2 cellular contexts compared by ENCODE assay signal in the genomic region with DNA sequence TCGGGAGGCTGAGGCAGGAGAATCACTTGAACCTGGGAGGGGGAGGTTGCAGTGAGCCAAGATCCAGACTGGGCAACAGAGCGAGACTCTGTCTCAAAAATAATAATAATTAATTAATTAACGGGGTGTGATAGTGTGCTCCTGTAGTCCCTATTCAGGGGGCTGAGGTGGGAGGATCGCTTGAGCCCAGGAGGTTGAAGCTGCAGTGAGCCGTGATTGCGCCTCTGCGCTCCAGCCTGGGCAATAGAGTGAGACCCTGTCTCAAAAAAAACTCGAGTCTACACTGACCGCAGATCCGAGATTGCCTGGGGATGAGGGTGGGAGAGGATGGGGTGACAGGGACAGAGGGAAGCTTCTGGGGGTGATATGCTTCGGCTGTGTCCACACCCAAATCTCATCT. TPM values are rescaled to one million over a fixed set of nuclear protein-coding genes. Genes with fewer than 3 reads are reported as not detected.
A peak's percentile ranks its signal among the peaks of the same experiment; 100 is the strongest.
DNase-seq lines count a peak whose midpoint lies in the region; ATAC-seq, FAIRE-seq and TF ChIP-seq lines count a peak whose summit lies in the region.
"Not testable (repeated sequence)": the region's sequence is repeated elsewhere in the genome, so short reads cannot be mapped to it uniquely, and the experiment has no call there.

No MANE protein-coding gene starts in this region.

- intact Hi-C loops in K562 (cut with micrococcal nuclease): not testable (repeated sequence)

- not testable (repeated sequence) for H2AFZ ChIP-seq in K562 (ENCODE audit: low read depth, low read length)

- not testable (repeated sequence) for H3K4me3 ChIP-seq in HEK293 (ENCODE audit: low read depth, low read length); K562

- not testable (repeated sequence) for H4K20me1 ChIP-seq in K562 (replicated peaks; ENCODE audit: control insufficient read depth, insufficient read depth, low read length)

- not testable (repeated sequence) for TF ChIP-seq CTCF in HEK293 (tag by site-specific recombination; IDR thresholded peaks at IDR 0.05); K562 (IDR thresholded peaks at IDR 0.05 in 2 of 3, conservative IDR thresholded peaks at IDR 0.05 in 1 of 3; ENCODE audit: insufficient read depth in 2 of 3, low read depth in 1 of 3, low read length in 3 of 3)

- WGBS in K562 (ENCODE audit: insufficient coverage, low coverage, missing lambda C conversion rate): 32% methylated on average over 11 of the region's 11 CpGs

- ATAC-seq in K562: not testable (repeated sequence)

- H3K4me2 ChIP-seq in K562 (ENCODE audit: insufficient read depth, low read length): not testable (repeated sequence)

- POLR2A ChIA-PET in HEK293 (lab: Yijun Ruan, JAX): not testable (repeated sequence)
- POLR2A ChIA-PET in K562 (lab: Yijun Ruan, JAX): interaction anchor here (0.6 to 0.7 kb wide), 2 partner anchors 25 to 1957 kb away, joined by 3 read pairs; no protein-coding TSS in a partner anchor

- not testable (repeated sequence) for TF ChIP-seq POLR2A in K562 (conservative IDR thresholded peaks at IDR 0.05)

- not testable (repeated sequence) for H3K9me1 ChIP-seq in K562 (ENCODE audit: control insufficient read depth, insufficient read depth, low read length)

- CTCF ChIA-PET in HEK293 (lab: Yijun Ruan, JAX): interaction anchor here (1.1 kb wide), 1 partner anchor 11 kb away, joined by 3 read pairs; no protein-coding TSS in a partner anchor
- CTCF ChIA-PET in K562 (lab: Yijun Ruan, JAX; ENCODE audit: low intra/inter-chr PET ratio): not testable (repeated sequence)

- not testable (repeated sequence) for TF ChIP-seq EP300 in K562 (IDR thresholded peaks at IDR 0.05; ENCODE audit: low read length)

- not testable (repeated sequence) for BruUV-seq in K562 (replicated peaks; lab: Mats Ljungman, UMichigan)

- not testable (repeated sequence) for H3K9me3 ChIP-seq in HEK293 (ENCODE audit: control insufficient read depth, insufficient read depth, low read depth, low read length); K562 (replicated peaks; ENCODE audit: control insufficient read depth, insufficient read depth, low read depth, low read length)

- not testable (repeated sequence) for H3K79me2 ChIP-seq in K562 (ENCODE audit: control insufficient read depth, insufficient read depth, low read length)

- H3K9ac ChIP-seq in K562 (ENCODE audit: insufficient read depth in 1 of 2, low read depth in 2 of 2, low read length in 2 of 2): peak overlapping the region in 1 of 2 experiments; percentile 9; a peak in 1 of 4 replicates

- in situ Hi-C loops in K562 (cut with MboI): not testable (repeated sequence)

- not testable (repeated sequence) for H3K27ac ChIP-seq in HEK293 (ENCODE audit: extremely low read depth, low read depth, low read length); K562 (ENCODE audit: extremely low read depth, low read depth, low read length)

- not testable (repeated sequence) for FAIRE-seq in K562 (lab: Jason Lieb, UNC)

- H3K4me1 ChIP-seq in HEK293 (ENCODE audit: control insufficient read depth, insufficient read depth, low read length): not testable (repeated sequence)
- peaks cover 2 to 23% of the 10 kb centered on the region in 2 experiments; a peak in 3 of 5 replicates for H3K4me1 ChIP-seq in K562 (replicated peaks in 1 of 2; ENCODE audit: control insufficient read depth in 2 of 2, insufficient read depth in 2 of 2, low read length in 2 of 2)

- DNase-seq in K562 (ENCODE audit: extremely low read depth in 1 of 4, low spot score in 3 of 4): not testable (repeated sequence)

- not testable (repeated sequence) for TF ChIP-seq RAD21 in K562 (CRISPR knock-in tag; conservative IDR thresholded peaks at IDR 0.05 in 1 of 2, IDR thresholded peaks at IDR 0.05 in 1 of 2)

- H3K36me3 ChIP-seq in HEK293 (ENCODE audit: control insufficient read depth in 2 of 2, insufficient read depth in 1 of 2, low read length in 2 of 2); K562 (ENCODE audit: control insufficient read depth, insufficient read depth, low read length): not testable (repeated sequence)

- H3K27me3 ChIP-seq in K562 (ENCODE audit: control insufficient read depth in 2 of 2, insufficient read depth in 2 of 2, low read length in 2 of 2): peaks cover 17 to 44% of the 10 kb centered on the region in 2 experiments; a peak in 4 of 5 replicates

TF ChIP-seq in HEK293, 187 proteins besides CTCF, POLR2A, EP300 and RAD21:
- peak; percentile 52; the same call in 1 of the 2 replicates for TF ChIP-seq ZNF121 (tag by site-specific recombination; IDR thresholded peaks at IDR 0.05)

TF ChIP-seq in K562, 482 proteins besides CTCF, POLR2A, EP300 and RAD21:
- TF ChIP-seq ZNF121 (CRISPR knock-in tag; conservative IDR thresholded peaks at IDR 0.05): peak; percentile 83

RNA-seq across cellular contexts. Expression of gene RBAK, which starts 29.5 kb away (rescaled TPM):
- 14.1 and 39.5 TPM in 2 replicates for total RNA-seq in K562 (2011; cell fraction: chromatin; rRNA removed; ENCODE audit: low replicate concordance)
- total RNA-seq in K562 (2011; cell fraction: nucleolus; rRNA removed): 6.7 and 12.1 TPM in 2 replicates
- 15.7 and 16.5 TPM in 2 replicates for total RNA-seq in K562 (2011; cell fraction: nucleoplasm; rRNA removed)
- total RNA-seq in K562 (2014; rRNA removed) (6.3 and 7.1 TPM in 2 replicates), K562 (2014; rRNA removed; fragmentation: Illumina TruSeq; extraction: Trizol) (12.7 and 15.9 TPM in 2 replicates), K562 (2015; rRNA removed; fragmentation: Illumina TruSeq; extraction: Trizol) (11.7 and 13.2 TPM in 2 replicates), K562 (2021) (9.8 and 11.2 TPM in 2 replicates)
- polyA plus RNA-seq in K562 (2011; rRNA removed) (10.1 and 10.4 TPM in 2 replicates), K562 (2014; fragmentation: Illumina TruSeq; extraction: Trizol) (8.9 and 10.2 TPM in 2 replicates), K562 (2014; fragmentation: Nextera tagmentation; extraction: Ambion mirVana) (1 to 10 TPM; 2.7 to 3.3 TPM), K562 (2014; rRNA removed) (5.6 and 7.4 TPM in 2 replicates)
- polyA plus RNA-seq in K562 (2011; cell fraction: cytosol; rRNA removed): 1.2 and 2.8 TPM in 2 replicates
- polyA plus RNA-seq in K562 (2011; cell fraction: nucleus; rRNA removed): 12.3 and 16.5 TPM in 2 replicates
- polyA plus RNA-seq in K562 (2012): 6.3 and 7.0 TPM in 2 replicates
- 22.4 and 32.1 TPM in 2 replicates for polyA minus RNA-seq in K562 (2011; rRNA and poly(A)+ RNA removed)
- polyA minus RNA-seq in K562 (2011; cell fraction: cytosol; rRNA and poly(A)+ RNA removed): 7.4 and 8.3 TPM in 2 replicates
- polyA minus RNA-seq in K562 (2011; cell fraction: nucleus; rRNA and poly(A)+ RNA removed): 11.3 and 21.8 TPM in 2 replicates
